13 cellular contexts compared by ENCODE assay signal in genomic region chr4:36392049-36392448, GRCh38.
"Had no signal": no experiment of that assay in that cellular context is flagged by ENCODE, and none has a peak within 500 bp of the region (broad histone marks: within the 10 kb centered on the region; RNA-seq: fewer than 3 reads in every experiment).

No MANE protein-coding gene starts in this region.

- H3K4me1 ChIP-seq: testis had no signal

- H3K36me3 Mint-ChIP-seq: activated CD4-positive, alpha-beta memory T cell treated with anti-CD3 and anti-CD28 coated beads for 36 hours had no signal

- H3K9me3 ChIP-seq: testis had no signal

- H3K27ac ChIP-seq: testis had no signal

- FAIRE-seq: islet of Langerhans had no signal

- H3K9me3 Mint-ChIP-seq: activated CD4-positive, alpha-beta memory T cell treated with anti-CD3 and anti-CD28 coated beads for 36 hours; central memory CD8-positive, alpha-beta T cell; nephron progenitor cell; stimulated activated naive CD8-positive, alpha-beta T cell treated with anti-CD3 and anti-CD28 coated beads, Interleukin-15, Interleukin-2, amounts not matched to agents 100 ng/mL and 50 ng/mL, for 24 hours; T-helper 2 cell treated with Interferon-gamma antibody and Interleukin-4, amounts not matched to agents 5 μg/mL and 100 μg/mL, for 36 hours had no signal

- H3K4me3 ChIP-seq: testis had no signal

- H3K4me3 Mint-ChIP-seq: activated CD4-positive, alpha-beta memory T cell treated with anti-CD3 and anti-CD28 coated beads for 36 hours; central memory CD8-positive, alpha-beta T cell; nephron progenitor cell; stimulated activated naive CD8-positive, alpha-beta T cell treated with anti-CD3 and anti-CD28 coated beads, Interleukin-15, Interleukin-2, amounts not matched to agents 100 ng/mL and 50 ng/mL, for 24 hours; T-helper 2 cell treated with Interferon-gamma antibody and Interleukin-4, amounts not matched to agents 5 μg/mL and 100 μg/mL, for 36 hours had no signal

- H3K27me3 Mint-ChIP-seq: stimulated activated naive CD8-positive, alpha-beta T cell treated with anti-CD3 and anti-CD28 coated beads, Interleukin-15, Interleukin-2, amounts not matched to agents 100 ng/mL and 50 ng/mL, for 24 hours had no signal

- H3K4me1 Mint-ChIP-seq: nephron progenitor cell had no signal

- H3K27ac Mint-ChIP-seq: nephron progenitor cell; stimulated activated naive CD8-positive, alpha-beta T cell treated with anti-CD3 and anti-CD28 coated beads, Interleukin-15, Interleukin-2, amounts not matched to agents 100 ng/mL and 50 ng/mL, for 24 hours; T-helper 2 cell treated with Interferon-gamma antibody and Interleukin-4, amounts not matched to agents 5 μg/mL and 100 μg/mL, for 36 hours had no signal

- H3K27me3 ChIP-seq: testis had no signal

- DNase-seq: activated CD4-positive, alpha-beta memory T cell treated with anti-CD3 and anti-CD28 coated beads for 36 hours; activated naive CD4-positive, alpha-beta T cell; cortex of kidney; effector CD8-positive, alpha-beta T cell; erythroblast; head of caudate nucleus; nephron progenitor cell; stimulated activated CD4-positive, alpha-beta T cell treated with anti-CD3 and anti-CD28 coated beads, Interleukin-2, amount 100 ng/mL, for 48 hours; testis had no signal
